15 cellular contexts compared by ENCODE assay signal in genomic region chr16:2836646-2837508, GRCh38. TPM values are rescaled to one million over a fixed set of nuclear protein-coding genes. Genes with fewer than 3 reads are reported as not detected.
DNase-seq lines count a peak whose midpoint lies in the region; ATAC-seq and TF ChIP-seq lines count a peak whose summit lies in the region.
"Had no signal": no experiment of that assay in that cellular context is flagged by ENCODE, and none has a peak within 500 bp of the region (broad histone marks: within the 10 kb centered on the region; RNA-seq: fewer than 3 reads in every experiment).

No MANE protein-coding gene starts in this region.

- H3K4me3 Mint-ChIP-seq in neural progenitor cell, result peak overlapping the region; percentile 28
- H3K4me3 Mint-ChIP-seq: activated CD4-positive, alpha-beta memory T cell treated with anti-CD3 and anti-CD28 coated beads, Interleukin-2, amount 10 ng/mL, durations not matched to agents 7 days and 5 days; activated T-helper 17 cell treated with anti-CD3 and anti-CD28 coated beads, Interleukin-2, amount 50 U/mL, for 72 hours had no signal

- H2AFZ ChIP-seq in neural progenitor cell (replicated peaks), result no peak overlapping the region

- no peak for TF ChIP-seq POLR2A in body of pancreas (IDR thresholded peaks at IDR 0.05)
- TF ChIP-seq POLR2A in erythroblast (IDR thresholded peaks at IDR 0.05; ENCODE audit: low read length), result no peak

- no peaks in the 10 kb centered on the region for H4K20me1 ChIP-seq in neural progenitor cell (ENCODE audit: low read depth)

- ATAC-seq in body of pancreas, result no peak
- no peak for ATAC-seq in HG03439 (IDR thresholded peaks at IDR 0.05; ENCODE audit: unreplicated experiment)
- ATAC-seq: activated T-helper 17 cell treated with anti-CD3 and anti-CD28 coated beads, Interleukin-2, amount 50 U/mL, for 72 hours had no signal

- H3K27me3 ChIP-seq in body of pancreas (no peaks in the 10 kb centered on the region), neural progenitor cell (peaks cover 6% of the 10 kb centered on the region)

- H3K4me1 Mint-ChIP-seq in neural progenitor cell, result peaks cover 15% of the 10 kb centered on the region

- H3K9me3 ChIP-seq in body of pancreas, result no peaks in the 10 kb centered on the region
- no peaks in the 10 kb centered on the region for H3K9me3 ChIP-seq in neural progenitor cell (ENCODE audit: low read depth)

- TF ChIP-seq CTCF in body of pancreas (IDR thresholded peaks at IDR 0.05) (no peak), neural progenitor cell (IDR thresholded peaks at IDR 0.05) (no peak)

- H3K27ac ChIP-seq in body of pancreas (peak overlapping the region; percentile 62 to 85 (median 78)), neural progenitor cell (no peak overlapping the region)

- H3K4me1 ChIP-seq in body of pancreas (peaks cover under 1% of the 10 kb centered on the region), neural progenitor cell (no peaks in the 10 kb centered on the region)

- H3F3A ChIP-seq in neural progenitor cell (ENCODE audit: low read depth), result no peaks in the 10 kb centered on the region

- no peaks in the 10 kb centered on the region for H3K36me3 ChIP-seq in body of pancreas (replicated peaks in 1 of 2; ENCODE audit: insufficient read depth in 1 of 2, low read depth in 2 of 2)
- H3K36me3 ChIP-seq in neural progenitor cell, result no peaks in the 10 kb centered on the region

- no peak overlapping the region for H3K4me2 ChIP-seq in neural progenitor cell

- peak overlapping the region; percentile 12 for H3K27ac Mint-ChIP-seq in neural progenitor cell
- H3K27ac Mint-ChIP-seq: activated CD4-positive, alpha-beta memory T cell treated with anti-CD3 and anti-CD28 coated beads, Interleukin-2, amount 10 ng/mL, durations not matched to agents 7 days and 5 days; activated T-helper 17 cell treated with anti-CD3 and anti-CD28 coated beads, Interleukin-2, amount 50 U/mL, for 72 hours had no signal

- no peaks in the 10 kb centered on the region for H3K79me2 ChIP-seq in neural progenitor cell (ENCODE audit: low read depth)

- H3K9ac ChIP-seq in neural progenitor cell, result no peak overlapping the region

- peaks cover 17% of the 10 kb centered on the region for H3K27me3 Mint-ChIP-seq in neural progenitor cell (ENCODE audit: insufficient read depth, low read depth)

- peak; percentile 25 for DNase-seq in ELR (ENCODE audit: low read depth)
- DNase-seq in body of pancreas, result no peak
- no peak for DNase-seq in neural progenitor cell (ENCODE audit: low spot score)
- no peak for DNase-seq in erythroblast (lab: John Stamatoyannopoulos, UW)
- no peak for DNase-seq in superior temporal gyrus (ENCODE audit: extremely low spot score)
- DNase-seq: activated CD4-positive, alpha-beta memory T cell treated with anti-CD3 and anti-CD28 coated beads, Interleukin-2, amount 10 ng/mL, durations not matched to agents 7 days and 5 days; NK-92 treated with Interleukin-12 subunit alpha and Interleukin-12 subunit beta, amount 100 ng/mL, for 24 hours; stimulated activated CD8-positive, alpha-beta memory T cell treated with anti-CD3 and anti-CD28 coated beads, Interleukin-4, amount 100 ng/mL, for 48 hours had no signal

- no peaks in the 10 kb centered on the region for H3K36me3 Mint-ChIP-seq in neural progenitor cell

- no peaks in the 10 kb centered on the region for H3K9me3 Mint-ChIP-seq in neural progenitor cell
- H3K9me3 Mint-ChIP-seq: activated CD4-positive, alpha-beta memory T cell treated with anti-CD3 and anti-CD28 coated beads, Interleukin-2, amount 10 ng/mL, durations not matched to agents 7 days and 5 days; activated T-helper 17 cell treated with anti-CD3 and anti-CD28 coated beads, Interleukin-2, amount 50 U/mL, for 72 hours had no signal

- intact Hi-C loops in body of pancreas (cut with DNase I), result no loop called here

- H3K4me3 ChIP-seq in body of pancreas (no peak overlapping the region), neural progenitor cell (no peak overlapping the region)

- WGBS in body of pancreas, 2 donors, result 44 to 50% methylated on average over 10 to 13 of the region's 13 CpGs

RNA-seq across cellular contexts. Expression of gene ZG16B, which starts 6.8 kb away (rescaled TPM):
- total RNA-seq in body of pancreas, result not detected
- not detected in 2 replicates for total RNA-seq in neural progenitor cell (ENCODE audit: low replicate concordance)
- total RNA-seq: SK-MEL-5 had no signal

RNA-seq across cellular contexts. Expression of gene PRSS21, which starts 19.8 kb away (rescaled TPM):
- total RNA-seq in body of pancreas (1 to 10 TPM in 1 of 2 donors, under 1 TPM in 1; 0.66 to 1.6 TPM), neural progenitor cell (ENCODE audit: low replicate concordance) (not detected in 2 replicates)
- total RNA-seq: HT-29, SK-MEL-5 had no signal

RNA-seq across cellular contexts. Expression of gene PRSS22, which starts 21.1 kb away (rescaled TPM):
- total RNA-seq in body of pancreas, result 10 to 100 TPM in 1 of 2 donors, 1 to 10 TPM in 1; 3.6 to 19.4 TPM
- total RNA-seq in neural progenitor cell (ENCODE audit: low replicate concordance), result not detected in 2 replicates
- total RNA-seq: activated CD4-positive, alpha-beta memory T cell treated with anti-CD3 and anti-CD28 coated beads, Interleukin-2, amount 10 ng/mL, durations not matched to agents 7 days and 5 days; dermis microvascular lymphatic vessel endothelial cell; fibroblast of villous mesenchyme; SK-MEL-5 had no signal

RNA-seq across cellular contexts. Expression of gene PRSS41, which starts 38.6 kb away (rescaled TPM):
- not detected for total RNA-seq in body of pancreas
- not detected in 2 replicates for total RNA-seq in neural progenitor cell (ENCODE audit: low replicate concordance)
- total RNA-seq: activated CD4-positive, alpha-beta memory T cell treated with anti-CD3 and anti-CD28 coated beads, Interleukin-2, amount 10 ng/mL, durations not matched to agents 7 days and 5 days; activated T-helper 17 cell treated with anti-CD3 and anti-CD28 coated beads, Interleukin-2, amount 50 U/mL, for 72 hours; dermis microvascular lymphatic vessel endothelial cell; fibroblast of villous mesenchyme; HT-29; SK-MEL-5; ureter had no signal

RNA-seq across cellular contexts. Expression of gene FLYWCH2, which starts 46.1 kb away (rescaled TPM):
- total RNA-seq in body of pancreas, result 10 to 100 TPM; 23.6 to 49.1 TPM
- total RNA-seq in neural progenitor cell (ENCODE audit: low replicate concordance), result 15.8 and 46.5 TPM in 2 replicates
